ENCODE assay signal across 18 cellular contexts in the genomic region with DNA sequence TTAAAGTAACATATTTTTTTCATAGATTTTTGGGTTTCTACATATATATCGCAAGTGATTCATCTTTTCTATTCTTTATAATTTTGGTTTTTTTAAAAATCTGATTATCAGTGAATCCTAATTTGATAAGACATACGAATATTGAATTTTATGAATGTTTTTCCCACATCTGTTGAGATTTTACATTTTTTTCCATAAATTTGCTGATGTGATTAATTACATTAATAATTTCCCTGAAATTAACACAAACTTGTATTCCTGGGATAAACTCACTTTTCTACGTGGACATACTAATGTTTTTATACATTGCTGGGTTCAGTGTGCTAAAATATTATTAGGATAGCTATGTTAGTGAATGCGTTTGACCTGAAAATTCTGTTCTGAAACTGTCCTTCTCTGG. TPM values are rescaled to one million over a fixed set of nuclear protein-coding genes. Genes with fewer than 3 reads are reported as not detected.
A peak's percentile ranks its signal among the peaks of the same experiment; 100 is the strongest.
DNase-seq lines count a peak whose midpoint lies in the region; ATAC-seq, FAIRE-seq and TF ChIP-seq lines count a peak whose summit lies in the region.
"Had no signal": no experiment of that assay in that cellular context is flagged by ENCODE, and none has a peak within 500 bp of the region (broad histone marks: within the 10 kb centered on the region; RNA-seq: fewer than 3 reads in every experiment).

No MANE protein-coding gene starts in this region.

- TF ChIP-seq CTCF in A549 (IDR thresholded peaks at IDR 0.05) = no peak

- H3K9me3 Mint-ChIP-seq in activated T-cell treated with anti-CD3 and anti-CD28 coated beads, Interleukin-2, amount 50 U/mL, for 72 hours = no peaks in the 10 kb centered on the region
- H3K9me3 Mint-ChIP-seq: CD8-positive, alpha-beta T cell; H9; IgD-negative memory B cell had no signal

- no peak overlapping the region for H3K4me3 Mint-ChIP-seq in activated T-cell treated with anti-CD3 and anti-CD28 coated beads, Interleukin-2, amount 50 U/mL, for 72 hours
- H3K4me3 Mint-ChIP-seq: CD8-positive, alpha-beta T cell; H9; IgD-negative memory B cell had no signal

- no peak overlapping the region for H3K27ac Mint-ChIP-seq in activated T-cell treated with anti-CD3 and anti-CD28 coated beads, Interleukin-2, amount 50 U/mL, for 72 hours
- H3K27ac Mint-ChIP-seq: H9 had no signal

- 91% methylated on average over 4 of the region's 4 CpGs for WGBS in A549 (ENCODE audit: missing lambda C conversion rate)

- peaks cover 10% of the 10 kb centered on the region for H3K4me1 Mint-ChIP-seq in activated T-cell treated with anti-CD3 and anti-CD28 coated beads, Interleukin-2, amount 50 U/mL, for 72 hours (ENCODE audit: low read depth)
- H3K4me1 Mint-ChIP-seq: H9 had no signal

- no peak overlapping the region for H3K27ac ChIP-seq in A549
- H3K27ac ChIP-seq: C4-2B had no signal

- CTCF ChIA-PET in A549 (lab: Yijun Ruan, JAX) = no interaction called here

- no peak for TF ChIP-seq POLR2A in A549 (IDR thresholded peaks at IDR 0.05; ENCODE audit: low read length)

- no peaks in the 10 kb centered on the region for H3K4me1 ChIP-seq in A549

- H3K36me3 Mint-ChIP-seq in activated T-cell treated with anti-CD3 and anti-CD28 coated beads, Interleukin-2, amount 50 U/mL, for 72 hours (ENCODE audit: insufficient read depth in 2 of 2) = peaks cover 8 to 44% of the 10 kb centered on the region in 2 donors

- no peak for DNase-seq in A549 (ENCODE audit: low read depth in 1 of 2, low spot score in 1 of 2)
- no peak for DNase-seq in GM19239 (ENCODE audit: insufficient read length, low spot score)
- no peak for DNase-seq in frontal cortex (ENCODE audit: low spot score in 2 of 2)
- DNase-seq in DMS153 (lab: John Stamatoyannopoulos, UW) = no peak
- no peak for DNase-seq in activated T-cell treated with anti-CD3 and anti-CD28 coated beads, Interleukin-2, amount 50 U/mL, for 72 hours
- DNase-seq: AML-193; Calu3; CD8-positive, alpha-beta T cell; DMS53; DND-41; EL; H9; KG1 had no signal

- POLR2A ChIA-PET in A549 (lab: Yijun Ruan, JAX) = interaction anchor here (0.6 kb wide), 1 partner anchor 16 kb away, joined by 3 read pairs; no protein-coding TSS in a partner anchor

- no peak for TF ChIP-seq EP300 in A549 (IDR thresholded peaks at IDR 0.05)

- H3K4me3 ChIP-seq in A549 = no peak overlapping the region

- FAIRE-seq in A549 (lab: Jason Lieb, UNC) = no peak
- FAIRE-seq in GM19239 (lab: Jason Lieb, UNC) = peak; percentile 40
- peak; percentile 17 for FAIRE-seq in frontal cortex (lab: Jason Lieb, UNC)
- FAIRE-seq: GM12892, HepG2 had no signal

- no peaks in the 10 kb centered on the region for H3K9me3 ChIP-seq in A549

- TF ChIP-seq RAD21 in A549 (conservative IDR thresholded peaks at IDR 0.05 in 1 of 2, IDR thresholded peaks at IDR 0.05 in 1 of 2) = no peak

- H3K27me3 Mint-ChIP-seq in activated T-cell treated with anti-CD3 and anti-CD28 coated beads, Interleukin-2, amount 50 U/mL, for 72 hours (ENCODE audit: low read depth) = no peaks in the 10 kb centered on the region
- H3K27me3 Mint-ChIP-seq: IgD-negative memory B cell had no signal

- ATAC-seq in A549 = no peak
- no peak for ATAC-seq in activated T-cell treated with anti-CD3 and anti-CD28 coated beads, Interleukin-2, amount 50 U/mL, for 72 hours (replicated peaks in 1 of 2)
- ATAC-seq in GM18867 (IDR thresholded peaks at IDR 0.05; ENCODE audit: unreplicated experiment) = no peak
- ATAC-seq: CD8-positive, alpha-beta T cell; HepG2 had no signal

- no peak overlapping the region for H3K4me2 ChIP-seq in A549

TF ChIP-seq in A549, 52 proteins besides CTCF, POLR2A, EP300 and RAD21:
- TF ChIP-seq CEBPB (IDR thresholded peaks at IDR 0.05) (no peak), MAFK (IDR thresholded peaks at IDR 0.05; ENCODE audit: partially characterized antibody) (peak; percentile 17)

RNA-seq across cellular contexts. Expression of a gene that starts 26.1 kb away (rescaled TPM):
- polyA plus RNA-seq in A549 (2011; rRNA removed) = 110 and 124 TPM in 2 replicates
- 21.3 and 23.1 TPM in 2 replicates for polyA plus RNA-seq in A549 (2012; cell fraction: cytosol; rRNA removed)
- polyA plus RNA-seq in A549 (2012; cell fraction: nucleus; rRNA removed) = 79.2 and 80.9 TPM in 2 replicates
- polyA plus RNA-seq in A549 (2017; fragmentation: RNase III; extraction: RNeasy Plus Mini Kit Qiagen cat#74134 plus additional on column Dnase treatment) = 37.3 to 44.3 TPM (median 39.4 TPM) in 3 replicates
- 69.5 and 73.6 TPM in 2 replicates for polyA minus RNA-seq in A549 (2011; rRNA and poly(A)+ RNA removed)
- 105 TPM for total RNA-seq in frontal cortex
- total RNA-seq in activated T-cell treated with anti-CD3 and anti-CD28 coated beads, Interleukin-2, amount 50 U/mL, for 72 hours = 100 to 1,000 TPM in 1 of 2 donors, 10 to 100 TPM in 1; 90.0 to 103 TPM

RNA-seq across cellular contexts. Expression of a gene that starts 41.2 kb away (rescaled TPM):
- polyA plus RNA-seq in A549 (2011; rRNA removed) (35.0 and 36.1 TPM in 2 replicates), A549 (2017; fragmentation: RNase III; extraction: RNeasy Plus Mini Kit Qiagen cat#74134 plus additional on column Dnase treatment) (19.4 to 23.7 TPM (median 23.0 TPM) in 3 replicates)
- 16.5 and 17.6 TPM in 2 replicates for polyA plus RNA-seq in A549 (2012; cell fraction: cytosol; rRNA removed)
- 11.7 and 15.6 TPM in 2 replicates for polyA plus RNA-seq in A549 (2012; cell fraction: nucleus; rRNA removed)
- 9.4 and 13.4 TPM in 2 replicates for polyA minus RNA-seq in A549 (2011; rRNA and poly(A)+ RNA removed)
- 7.7 TPM for total RNA-seq in frontal cortex
- total RNA-seq in activated T-cell treated with anti-CD3 and anti-CD28 coated beads, Interleukin-2, amount 50 U/mL, for 72 hours = 10 to 100 TPM; 58.6 to 65.6 TPM
